In genomic region chr9:114899461-114899860, GRCh38 we compare ENCODE assay signal across 19 cellular contexts. TPM values are rescaled to one million over a fixed set of nuclear protein-coding genes. Genes with fewer than 3 reads are reported as not detected.
DNase-seq lines count a peak whose midpoint lies in the region; ATAC-seq and TF ChIP-seq lines count a peak whose summit lies in the region.
"Had no signal": no experiment of that assay in that cellular context is flagged by ENCODE, and none has a peak within 500 bp of the region (broad histone marks: within the 10 kb centered on the region; RNA-seq: fewer than 3 reads in every experiment).

No MANE protein-coding gene starts in this region.

- no peaks in the 10 kb centered on the region for H3K9me3 ChIP-seq in CD4-positive, CD25-positive, alpha-beta regulatory T cell (ENCODE audit: control insufficient read depth in 2 of 2, low read length in 2 of 2)
- H3K9me3 ChIP-seq in left lung: no peaks in the 10 kb centered on the region
- no peaks in the 10 kb centered on the region for H3K9me3 ChIP-seq in stomach
- H3K9me3 ChIP-seq: body of pancreas, prostate gland, transverse colon had no signal

- no peak for ATAC-seq in CD4-positive, CD25-positive, alpha-beta regulatory T cell (ENCODE audit: low read depth in 2 of 2)
- ATAC-seq in left lung (peak; percentile 33), GM19035 (IDR thresholded peaks at IDR 0.05; ENCODE audit: unreplicated experiment) (no peak)
- ATAC-seq: body of pancreas had no signal

- peak overlapping the region; percentile 71 for H3K4me3 ChIP-seq in CD4-positive, CD25-positive, alpha-beta regulatory T cell (ENCODE audit: low read depth, low read length)
- no peak overlapping the region for H3K4me3 ChIP-seq in left lung
- H3K4me3 ChIP-seq in stomach: no peak overlapping the region
- H3K4me3 ChIP-seq: body of pancreas, GM23248, prostate gland, skin epidermis, transverse colon had no signal

- no peaks in the 10 kb centered on the region for H3K27me3 ChIP-seq in CD4-positive, CD25-positive, alpha-beta regulatory T cell (ENCODE audit: control insufficient read depth, insufficient read depth, low read length)
- no peaks in the 10 kb centered on the region for H3K27me3 ChIP-seq in left lung
- no peaks in the 10 kb centered on the region for H3K27me3 ChIP-seq in stomach
- H3K27me3 ChIP-seq: body of pancreas, transverse colon had no signal

- no peak for TF ChIP-seq POLR2A in stomach (IDR thresholded peaks at IDR 0.05)

- intact Hi-C loops in left lung (cut with DNase I): no loop called here
- intact Hi-C loops in stomach (cut with DNase I; ENCODE audit: low total_unique reads): no loop called here

- TF ChIP-seq EP300 in stomach (IDR thresholded peaks at IDR 0.05): no peak

- no peak for TF ChIP-seq CTCF in left lung (IDR thresholded peaks at IDR 0.05)
- no peak for TF ChIP-seq CTCF in stomach (IDR thresholded peaks at IDR 0.05)

- peaks cover 20% of the 10 kb centered on the region for H3K36me3 ChIP-seq in CD4-positive, CD25-positive, alpha-beta regulatory T cell (ENCODE audit: control insufficient read depth, insufficient read depth, low read length)
- peaks cover 0 to 4% of the 10 kb centered on the region in 2 donors for H3K36me3 ChIP-seq in left lung
- H3K36me3 ChIP-seq in stomach: no peaks in the 10 kb centered on the region
- H3K36me3 ChIP-seq: prostate gland, transverse colon had no signal

- H3K4me1 Mint-ChIP-seq in CD4-positive, CD25-positive, alpha-beta regulatory T cell: peaks cover 20 to 54% (median 32%) of the 10 kb centered on the region in 4 donors
- no peaks in the 10 kb centered on the region for H3K4me1 Mint-ChIP-seq in activated naive CD4-positive, alpha-beta T cell treated with anti-CD3 and anti-CD28 coated beads, Interleukin-2, amount 10 ng/mL, durations not matched to agents 7 days and 5 days

- H3K4me1 ChIP-seq in CD4-positive, CD25-positive, alpha-beta regulatory T cell (ENCODE audit: control insufficient read depth, insufficient read depth, low read length, poor library complexity, severe bottlenecking): peaks cover 83% of the 10 kb centered on the region
- H3K4me1 ChIP-seq in left lung: peaks cover 16 to 66% of the 10 kb centered on the region in 2 donors
- peaks cover 7 to 47% (median 10%) of the 10 kb centered on the region in 4 donors for H3K4me1 ChIP-seq in stomach
- H3K4me1 ChIP-seq: prostate gland had no signal

- CTCF ChIA-PET in activated naive CD4-positive, alpha-beta T cell treated with anti-CD3 and anti-CD28 coated beads, Interleukin-2, amount 10 ng/mL, durations not matched to agents 7 days and 5 days (lab: Charles Lee): interaction anchor here (0.9 to 4.1 kb wide), 12 partner anchors 9 to 246 kb away, joined by 3 to 26 read pairs (median 6); partner anchors contain the start of gene TEX48

- H3K27ac ChIP-seq in CD4-positive, CD25-positive, alpha-beta regulatory T cell (ENCODE audit: insufficient read depth, low read length, poor library complexity, severe bottlenecking): peak overlapping the region; percentile 64
- H3K27ac ChIP-seq in left lung: peak overlapping the region in 1 of 2 donors; percentile 51
- peak overlapping the region in 1 of 5 donors; percentile 6 for H3K27ac ChIP-seq in stomach
- H3K27ac ChIP-seq: body of pancreas, GM23248, prostate gland, transverse colon had no signal

- H3K9me3 Mint-ChIP-seq in CD4-positive, CD25-positive, alpha-beta regulatory T cell: no peaks in the 10 kb centered on the region
- peaks cover 40% of the 10 kb centered on the region for H3K9me3 Mint-ChIP-seq in activated naive CD4-positive, alpha-beta T cell treated with anti-CD3 and anti-CD28 coated beads, Interleukin-2, amount 10 ng/mL, durations not matched to agents 7 days and 5 days
- H3K9me3 Mint-ChIP-seq: activated T-helper 1 cell treated with anti-CD3 and anti-CD28 coated beads, Interleukin-12 subunit alpha, Interleukin-12 subunit beta, Interleukin-2, Interleukin-4 antibody, amounts not matched to agents 30 ng/mL and 10 ng/mL and 1 ng/mL, durations not matched to agents 14 hours and 24 hours and 36 hours; neural crest cell had no signal

- H3K4me3 Mint-ChIP-seq in CD4-positive, CD25-positive, alpha-beta regulatory T cell: no peak overlapping the region
- no peak overlapping the region for H3K4me3 Mint-ChIP-seq in activated naive CD4-positive, alpha-beta T cell treated with anti-CD3 and anti-CD28 coated beads, Interleukin-2, amount 10 ng/mL, durations not matched to agents 7 days and 5 days
- H3K4me3 Mint-ChIP-seq: activated T-helper 1 cell treated with anti-CD3 and anti-CD28 coated beads, Interleukin-12 subunit alpha, Interleukin-12 subunit beta, Interleukin-2, Interleukin-4 antibody, amounts not matched to agents 30 ng/mL and 10 ng/mL and 1 ng/mL, durations not matched to agents 14 hours and 24 hours and 36 hours; neural crest cell had no signal

- H3K36me3 Mint-ChIP-seq in CD4-positive, CD25-positive, alpha-beta regulatory T cell: peaks cover 43% of the 10 kb centered on the region
- peaks cover 19% of the 10 kb centered on the region for H3K36me3 Mint-ChIP-seq in activated naive CD4-positive, alpha-beta T cell treated with anti-CD3 and anti-CD28 coated beads, Interleukin-2, amount 10 ng/mL, durations not matched to agents 7 days and 5 days

- H3K27ac Mint-ChIP-seq in CD4-positive, CD25-positive, alpha-beta regulatory T cell: no peak overlapping the region
- H3K27ac Mint-ChIP-seq in activated naive CD4-positive, alpha-beta T cell treated with anti-CD3 and anti-CD28 coated beads, Interleukin-2, amount 10 ng/mL, durations not matched to agents 7 days and 5 days: no peak overlapping the region
- H3K27ac Mint-ChIP-seq: activated naive CD4-positive, alpha-beta T cell treated with anti-CD3 and anti-CD28 coated beads, Interleukin-2, amount 50 U/mL, for 72 hours had no signal

- DNase-seq in CD4-positive, CD25-positive, alpha-beta regulatory T cell: no peak
- DNase-seq in H4 (ENCODE audit: low spot score) (peak; percentile 47), NCI-H510A treated with DMSO at 0.1 percent for 48 hours (lab: John Stamatoyannopoulos, UW) (peak; percentile 70), left lung (no peak), stomach (no peak), globus pallidus (ENCODE audit: low spot score) (no peak)
- DNase-seq in activated naive CD4-positive, alpha-beta T cell treated with anti-CD3 and anti-CD28 coated beads, Interleukin-2, amount 10 ng/mL, durations not matched to agents 7 days and 5 days: no peak
- DNase-seq: COR-L47, GM23248, NCI-H526 treated with DMSO at 0.1 percent for 48 hours had no signal

- no peaks in the 10 kb centered on the region for H3K27me3 Mint-ChIP-seq in CD4-positive, CD25-positive, alpha-beta regulatory T cell
- H3K27me3 Mint-ChIP-seq in activated naive CD4-positive, alpha-beta T cell treated with anti-CD3 and anti-CD28 coated beads, Interleukin-2, amount 10 ng/mL, durations not matched to agents 7 days and 5 days: no peaks in the 10 kb centered on the region

- WGBS in stomach, 5 donors: 63 to 88% (median 80%) methylated on average over 2 of the region's 2 CpGs

RNA-seq across cellular contexts. Expression of gene TNFSF8, which starts 30.9 kb away (rescaled TPM):
- 47.3 TPM for total RNA-seq in CD4-positive, CD25-positive, alpha-beta regulatory T cell
- 10 to 100 TPM; 31.4 to 78.1 (median 50.7) TPM for polyA plus RNA-seq in CD4-positive, CD25-positive, alpha-beta regulatory T cell
- total RNA-seq in H4 (2014; rRNA removed; shearing (Covaris generic)): not detected in 2 replicates
- total RNA-seq in left lung: 1 to 10 TPM; 2.1 to 4.8 TPM
- 10 to 100 TPM in 1 of 5 donors, 1 to 10 TPM in 2, not detected in 2; 5.3 to 14.0 (median 5.8) TPM for total RNA-seq in stomach
- polyA plus RNA-seq in stomach: 1 to 10 TPM in 1 of 3 donors, under 1 TPM in 2; 0.40 to 1.1 (median 0.81) TPM
- total RNA-seq: fibroblast of lung, GM23248, neural crest cell had no signal
- polyA plus RNA-seq: fibroblast of lung, GM23248 had no signal

Comparison
In these comparisons a context has a peak if more than half of its experiments do, and no peak if none do; other contexts are left out.
1. DNase-seq: peak in H4 (single experiment) and NCI-H510A treated with DMSO at 0.1 percent for 48 hours (single experiment); none in CD4-positive, CD25-positive, alpha-beta regulatory T cell (0 of 3), left lung (0 of 2), stomach (single experiment), activated naive CD4-positive, alpha-beta T cell treated with anti-CD3 and anti-CD28 coated beads, Interleukin-2, amount 10 ng/mL, durations not matched to agents 7 days and 5 days (single experiment) and globus pallidus (single experiment).